ENCODE assay signal across 14 cellular contexts in the genomic region with DNA sequence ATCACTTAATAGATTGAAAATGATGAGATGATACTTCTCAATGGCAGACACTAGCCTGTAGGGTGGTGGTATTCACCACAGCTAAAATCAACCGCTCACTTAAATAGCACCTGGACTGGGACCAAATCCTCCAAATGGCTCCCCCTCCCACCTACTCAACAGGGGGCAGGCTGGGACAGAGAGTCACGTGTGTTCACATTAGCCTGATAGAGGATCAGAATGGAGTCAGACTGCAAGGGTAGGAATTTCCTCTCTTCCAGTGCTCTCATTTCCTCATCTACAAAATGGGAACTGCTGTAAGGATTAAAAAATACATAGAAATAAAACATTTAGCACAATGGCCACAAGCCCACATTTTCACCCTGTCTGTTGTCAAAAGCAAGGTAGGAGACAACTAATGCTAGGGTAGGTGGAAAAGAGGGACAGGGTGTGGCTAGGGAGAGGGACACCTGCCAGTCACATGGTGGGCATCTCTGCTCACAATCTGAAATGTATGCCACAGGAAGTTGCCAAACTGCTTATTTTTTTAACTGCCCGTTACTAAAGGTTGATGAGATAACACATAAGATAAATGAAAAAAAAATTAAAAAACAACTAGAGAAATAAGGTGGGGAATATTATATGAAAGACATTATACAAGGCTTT. TPM values are rescaled to one million over a fixed set of nuclear protein-coding genes. Genes with fewer than 3 reads are reported as not detected.
DNase-seq lines count a peak whose midpoint lies in the region; ATAC-seq and TF ChIP-seq lines count a peak whose summit lies in the region.
"Had no signal": no experiment of that assay in that cellular context is flagged by ENCODE, and none has a peak within 500 bp of the region (broad histone marks: within the 10 kb centered on the region; RNA-seq: fewer than 3 reads in every experiment).

No MANE protein-coding gene starts in this region.

- CTCF ChIA-PET in IMR-90 (lab: Yijun Ruan, JAX): interaction anchor here (0.6 kb wide), 1 partner anchor 55 kb away, joined by 3 read pairs; no protein-coding TSS in a partner anchor
- CTCF ChIA-PET in activated CD8-positive, alpha-beta T cell treated with anti-CD3 and anti-CD28 coated beads for 36 hours (lab: Charles Lee): interaction anchor here (1.3 kb wide), 1 partner anchor 43 kb away, joined by 3 read pairs; no protein-coding TSS in a partner anchor

- intact Hi-C loops in IMR-90 (cut with micrococcal nuclease): no loop called here
- intact Hi-C loops in activated CD8-positive, alpha-beta T cell treated with anti-CD3 and anti-CD28 coated beads for 36 hours (cut with micrococcal nuclease): no loop called here

- no peak overlapping the region; the same call in 1 of the 2 replicates for H2BK120ac ChIP-seq in IMR-90 (ENCODE audit: low read depth, low read length)

- no peak for DNase-seq in activated T-cell treated with anti-CD3 and anti-CD28 coated beads, Interleukin-2, amount 50 U/mL, for 24 hours
- DNase-seq in activated T-cell treated with anti-CD3 and anti-CD28 coated beads for 4 hours (no peak), IMR-90 (no peak), neural progenitor cell (ENCODE audit: low spot score) (peak; percentile 12), AG08395 (ENCODE audit: low spot score) (no peak), T1000 (lab: John Stamatoyannopoulos, UW) (no peak)
- no peak for DNase-seq in activated CD8-positive, alpha-beta T cell treated with anti-CD3 and anti-CD28 coated beads for 36 hours
- DNase-seq: activated CD4-positive, alpha-beta memory T cell treated with anti-CD3 and anti-CD28 coated beads, Interleukin-2, amount 10 ng/mL, durations not matched to agents 7 days and 5 days; NCI-H2029; stimulated activated CD4-positive, alpha-beta T cell treated with anti-CD3 and anti-CD28 coated beads, Interleukin-1b, Interleukin-23, amount 100 ng/mL, for 48 hours had no signal

- dilution Hi-C loops in IMR-90 (cut with HindIII; ENCODE audit: low sequenced_read_pairs, unreplicated experiment): no loop called here

- H3K36me3 ChIP-seq in IMR-90 (ENCODE audit: control insufficient read depth, insufficient read depth, low read length) (no peaks in the 10 kb centered on the region), neural progenitor cell (no peaks in the 10 kb centered on the region)
- H3K36me3 ChIP-seq: prostate gland had no signal

- H3K4me1 ChIP-seq in IMR-90 (ENCODE audit: control insufficient read depth, insufficient read depth, low read length) (no peaks in the 10 kb centered on the region; the same call in 1 of the 2 replicates), neural progenitor cell (no peaks in the 10 kb centered on the region)
- H3K4me1 ChIP-seq: prostate gland had no signal

- H3K27me3 ChIP-seq in IMR-90 (ENCODE audit: control insufficient read depth, insufficient read depth, low read length) (no peaks in the 10 kb centered on the region), neural progenitor cell (no peaks in the 10 kb centered on the region)

- no peak overlapping the region for H3K14ac ChIP-seq in IMR-90 (replicated peaks; ENCODE audit: low read depth, low read length)

- in situ Hi-C loops in IMR-90 (cut with MboI; ENCODE audit: low sequenced_read_pairs): no loop called here

- no peak overlapping the region for H4K8ac ChIP-seq in IMR-90 (ENCODE audit: low read depth in 2 of 2, low read length in 2 of 2)

- H4K20me1 ChIP-seq in IMR-90 (ENCODE audit: insufficient read depth, low read length) (no peaks in the 10 kb centered on the region), neural progenitor cell (ENCODE audit: low read depth) (no peaks in the 10 kb centered on the region)

- TF ChIP-seq POLR2A in IMR-90 (IDR thresholded peaks at IDR 0.05; ENCODE audit: low read depth, low read length): no peak

- H2AK9ac ChIP-seq in IMR-90 (replicated peaks; ENCODE audit: low read depth, low read length, poor library complexity): peak overlapping the region; percentile 62

- H3K9me3 ChIP-seq in IMR-90 (ENCODE audit: control insufficient read depth, insufficient read depth, low read length) (no peaks in the 10 kb centered on the region), neural progenitor cell (ENCODE audit: low read depth) (no peaks in the 10 kb centered on the region)
- H3K9me3 ChIP-seq: prostate gland had no signal

- H3K18ac ChIP-seq in IMR-90 (ENCODE audit: low read depth, low read length): no peak overlapping the region

- H3K23ac ChIP-seq in IMR-90 (ENCODE audit: low read depth, low read length): no peak overlapping the region

- WGBS in IMR-90 (ENCODE audit: extremely low coverage in 2 of 2, insufficient read length in 1 of 2), 2 experiments: no CpG with 5 or more reads among the region's 3 CpGs

- H2BK5ac ChIP-seq in IMR-90 (ENCODE audit: low read depth, low read length, poor library complexity, severe bottlenecking): no peak overlapping the region

- no peak for TF ChIP-seq CTCF in IMR-90 (conservative IDR thresholded peaks at IDR 0.05; ENCODE audit: low read depth, low read length)
- TF ChIP-seq CTCF in activated CD8-positive, alpha-beta T cell treated with anti-CD3 and anti-CD28 coated beads for 36 hours (IDR thresholded peaks at IDR 0.05): no peak
- TF ChIP-seq CTCF in neural progenitor cell (IDR thresholded peaks at IDR 0.05): no peak

- peak overlapping the region; percentile 86 for H3K27ac Mint-ChIP-seq in activated T-cell treated with anti-CD3 and anti-CD28 coated beads, Interleukin-2, amount 50 U/mL, for 24 hours
- H3K27ac Mint-ChIP-seq in activated CD8-positive, alpha-beta T cell treated with anti-CD3 and anti-CD28 coated beads for 36 hours: peak overlapping the region; percentile 81
- H3K27ac Mint-ChIP-seq in neural progenitor cell: no peak overlapping the region
- H3K27ac Mint-ChIP-seq: activated CD4-positive, alpha-beta memory T cell treated with anti-CD3 and anti-CD28 coated beads, Interleukin-2, amount 10 ng/mL, durations not matched to agents 7 days and 5 days had no signal

- no peaks in the 10 kb centered on the region for H3F3A ChIP-seq in neural progenitor cell (ENCODE audit: low read depth)

- H3K4me3 ChIP-seq in IMR-90 (ENCODE audit: insufficient read depth, low read depth, low read length): no peak overlapping the region
- no peak overlapping the region for H3K4me3 ChIP-seq in neural progenitor cell
- H3K4me3 ChIP-seq: prostate gland had no signal

- no TSS peak for BruUV-seq in IMR-90 (replicated peaks; lab: Mats Ljungman, UMichigan)

- no peak overlapping the region for H2BK15ac ChIP-seq in IMR-90 (ENCODE audit: low read depth, low read length)

- H3K4me2 ChIP-seq in IMR-90 (ENCODE audit: low read depth, low read length) (no peak overlapping the region), neural progenitor cell (no peak overlapping the region)

- no peak overlapping the region for H2AK5ac ChIP-seq in IMR-90 (ENCODE audit: low read depth, low read length)

- H4K91ac ChIP-seq in IMR-90 (ENCODE audit: insufficient read depth, low read depth, low read length): no peak overlapping the region

- POLR2A ChIA-PET in IMR-90 (lab: Charles Lee; ENCODE audit: unreplicated experiment): no interaction called here
- POLR2A ChIA-PET in activated CD8-positive, alpha-beta T cell treated with anti-CD3 and anti-CD28 coated beads for 36 hours (lab: Charles Lee): interaction anchor here (0.7 to 1.1 kb wide), 2 partner anchors 8 to 49 kb away, joined by 3 to 4 read pairs; no protein-coding TSS in a partner anchor

- peaks cover 80% of the 10 kb centered on the region for H3K4me1 Mint-ChIP-seq in activated T-cell treated with anti-CD3 and anti-CD28 coated beads, Interleukin-2, amount 50 U/mL, for 24 hours (ENCODE audit: low read depth)
- H3K4me1 Mint-ChIP-seq in activated CD8-positive, alpha-beta T cell treated with anti-CD3 and anti-CD28 coated beads for 36 hours (ENCODE audit: low read depth): peaks cover 79% of the 10 kb centered on the region
- H3K4me1 Mint-ChIP-seq in neural progenitor cell: peaks cover 12% of the 10 kb centered on the region

- no peak overlapping the region for H4K5ac ChIP-seq in IMR-90 (ENCODE audit: low read depth, low read length)

- H3K79me2 ChIP-seq in neural progenitor cell (ENCODE audit: low read depth): no peaks in the 10 kb centered on the region

- no peak overlapping the region for H3K4ac ChIP-seq in IMR-90 (ENCODE audit: low read depth, low read length)

- H2BK20ac ChIP-seq in IMR-90 (ENCODE audit: low read depth, low read length): no peak overlapping the region

- no peaks in the 10 kb centered on the region for H3K79me1 ChIP-seq in IMR-90 (ENCODE audit: low read depth in 1 of 2, low read length in 2 of 2)

- H3K27ac ChIP-seq in IMR-90 (ENCODE audit: insufficient read depth, low read length) (no peak overlapping the region), neural progenitor cell (no peak overlapping the region)
- H3K27ac ChIP-seq: prostate gland had no signal

- no peaks in the 10 kb centered on the region for H3K27me3 Mint-ChIP-seq in activated T-cell treated with anti-CD3 and anti-CD28 coated beads, Interleukin-2, amount 50 U/mL, for 24 hours
- no peaks in the 10 kb centered on the region for H3K27me3 Mint-ChIP-seq in activated CD8-positive, alpha-beta T cell treated with anti-CD3 and anti-CD28 coated beads for 36 hours
- H3K27me3 Mint-ChIP-seq in neural progenitor cell (ENCODE audit: insufficient read depth, low read depth): no peaks in the 10 kb centered on the region
- H3K27me3 Mint-ChIP-seq: activated CD4-positive, alpha-beta memory T cell treated with anti-CD3 and anti-CD28 coated beads, Interleukin-2, amount 10 ng/mL, durations not matched to agents 7 days and 5 days had no signal

- ATAC-seq in IMR-90 (ENCODE audit: low read depth) (no peak), GM21723 (IDR thresholded peaks at IDR 0.05; ENCODE audit: unreplicated experiment) (no peak)
- ATAC-seq in activated CD8-positive, alpha-beta T cell treated with anti-CD3 and anti-CD28 coated beads for 36 hours: no peak
- ATAC-seq: activated naive CD4-positive, alpha-beta T cell treated with anti-CD3 and anti-CD28 coated beads, Interleukin-2, amount 50 U/mL, for 72 hours; Panc1 had no signal

- no peak overlapping the region for H3K4me3 Mint-ChIP-seq in activated T-cell treated with anti-CD3 and anti-CD28 coated beads, Interleukin-2, amount 50 U/mL, for 24 hours
- H3K4me3 Mint-ChIP-seq in activated CD8-positive, alpha-beta T cell treated with anti-CD3 and anti-CD28 coated beads for 36 hours: no peak overlapping the region
- no peak overlapping the region for H3K4me3 Mint-ChIP-seq in neural progenitor cell
- H3K4me3 Mint-ChIP-seq: activated CD4-positive, alpha-beta memory T cell treated with anti-CD3 and anti-CD28 coated beads, Interleukin-2, amount 10 ng/mL, durations not matched to agents 7 days and 5 days had no signal

- no peaks in the 10 kb centered on the region; the same call in 1 of the 2 replicates for H3K9me1 ChIP-seq in IMR-90 (ENCODE audit: insufficient read depth, low read length)

- H3K9me3 Mint-ChIP-seq in activated T-cell treated with anti-CD3 and anti-CD28 coated beads, Interleukin-2, amount 50 U/mL, for 24 hours: peaks cover 7% of the 10 kb centered on the region
- peaks cover 7% of the 10 kb centered on the region for H3K9me3 Mint-ChIP-seq in activated CD8-positive, alpha-beta T cell treated with anti-CD3 and anti-CD28 coated beads for 36 hours
- H3K9me3 Mint-ChIP-seq in neural progenitor cell: peaks cover 3% of the 10 kb centered on the region
- H3K9me3 Mint-ChIP-seq: activated CD4-positive, alpha-beta memory T cell treated with anti-CD3 and anti-CD28 coated beads, Interleukin-2, amount 10 ng/mL, durations not matched to agents 7 days and 5 days; activated naive CD4-positive, alpha-beta T cell treated with anti-CD3 and anti-CD28 coated beads, Interleukin-2, amount 50 U/mL, for 72 hours had no signal

- H2AFZ ChIP-seq in IMR-90 (replicated peaks; ENCODE audit: low read length, poor library complexity) (no peak overlapping the region), neural progenitor cell (replicated peaks) (no peak overlapping the region)

- H3K56ac ChIP-seq in IMR-90 (ENCODE audit: extremely low read depth, insufficient read depth, low read length): no peak overlapping the region

- H3K9ac ChIP-seq in IMR-90 (ENCODE audit: low read depth, low read length) (no peak overlapping the region), neural progenitor cell (no peak overlapping the region)

- H3K36me3 Mint-ChIP-seq in activated T-cell treated with anti-CD3 and anti-CD28 coated beads, Interleukin-2, amount 50 U/mL, for 24 hours (ENCODE audit: low read depth): peaks cover 78% of the 10 kb centered on the region
- peaks cover 67% of the 10 kb centered on the region for H3K36me3 Mint-ChIP-seq in activated CD8-positive, alpha-beta T cell treated with anti-CD3 and anti-CD28 coated beads for 36 hours (ENCODE audit: low read depth)
- H3K36me3 Mint-ChIP-seq in neural progenitor cell: peaks cover 2% of the 10 kb centered on the region

- no peak for TF ChIP-seq RAD21 in IMR-90 (IDR thresholded peaks at IDR 0.05; ENCODE audit: low read length)

RNA-seq across cellular contexts. Expression of a gene that starts 55.3 kb away (rescaled TPM):
- total RNA-seq in IMR-90 (2012; rRNA removed): 1.1 and 1.3 TPM in 2 replicates
- polyA plus RNA-seq in IMR-90 (2012; rRNA removed): 0.87 and 1.4 TPM in 2 replicates
- 0.68 and 1.0 TPM in 2 replicates for polyA plus RNA-seq in IMR-90 (2012; cell fraction: cytosol; rRNA removed)
- 0.66 and 1.2 TPM in 2 replicates for polyA plus RNA-seq in IMR-90 (2012; cell fraction: nucleus; rRNA removed; ENCODE audit: low replicate concordance)
- 10 to 100 TPM; 60.7 to 66.9 TPM for total RNA-seq in activated CD8-positive, alpha-beta T cell treated with anti-CD3 and anti-CD28 coated beads for 36 hours
- 3.9 and 5.3 TPM in 2 replicates for total RNA-seq in neural progenitor cell (ENCODE audit: low replicate concordance)
